In the genomic region with DNA sequence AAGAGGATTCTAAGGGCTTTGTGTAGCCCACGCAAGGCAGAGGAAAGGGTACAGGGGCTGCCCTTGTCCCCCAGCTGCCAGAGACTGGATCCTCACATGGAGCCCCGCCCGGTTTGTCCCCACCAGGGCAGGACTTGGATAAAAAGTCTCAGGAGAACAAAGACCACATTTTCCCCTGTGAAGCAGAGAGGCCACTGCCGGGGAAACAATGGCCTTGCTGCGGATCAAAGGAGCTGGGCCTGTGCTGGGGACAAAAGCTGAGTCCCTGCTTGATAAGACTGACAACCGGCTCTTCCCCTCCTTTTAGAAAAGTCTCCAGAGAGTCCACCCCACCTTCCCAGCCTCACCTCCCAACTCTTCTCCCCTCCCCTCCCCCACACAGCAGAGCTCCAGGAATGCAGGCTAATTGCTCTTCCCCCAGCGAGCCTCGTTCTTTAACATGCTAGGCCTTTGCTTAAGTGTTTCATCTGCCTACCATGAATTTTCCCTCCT, we compare ENCODE assay signal across 16 cellular contexts.
A peak's percentile ranks its signal among the peaks of the same experiment; 100 is the strongest.
DNase-seq lines count a peak whose midpoint lies in the region; FAIRE-seq and TF ChIP-seq lines count a peak whose summit lies in the region.
"Had no signal": no experiment of that assay in that cellular context is flagged by ENCODE, and none has a peak within 500 bp of the region (broad histone marks: within the 10 kb centered on the region; RNA-seq: fewer than 3 reads in every experiment).

No MANE protein-coding gene starts in this region.

- H2AK5ac ChIP-seq in neuronal stem cell (ENCODE audit: low read depth, low read length) = no peak overlapping the region

- H2BK12ac ChIP-seq in neuronal stem cell (ENCODE audit: low read length) = no peak overlapping the region

- FAIRE-seq in astrocyte (lab: Jason Lieb, UNC) = no peak
- FAIRE-seq: TTC549 had no signal

- no peak overlapping the region for H3K23ac ChIP-seq in neuronal stem cell (ENCODE audit: low read depth, low read length, poor library complexity)

- H3K79me1 ChIP-seq in neuronal stem cell (ENCODE audit: low read depth, low read length) = no peaks in the 10 kb centered on the region

- H3K4me1 ChIP-seq in Caco-2 = peaks cover 75% of the 10 kb centered on the region
- H3K4me1 ChIP-seq in astrocyte (ENCODE audit: insufficient read depth, low read length) = no peaks in the 10 kb centered on the region
- H3K4me1 ChIP-seq in iPS-18a (ENCODE audit: control insufficient read depth, low read depth, low read length) = peaks cover 55% of the 10 kb centered on the region
- peaks cover 48 to 55% of the 10 kb centered on the region in 2 donors for H3K4me1 ChIP-seq in neuronal stem cell (ENCODE audit: control insufficient read depth in 2 of 2, insufficient read depth in 1 of 2, low read depth in 1 of 2, low read length in 2 of 2)
- peaks cover 17 to 67% (median 34%) of the 10 kb centered on the region in 3 donors for H3K4me1 ChIP-seq in esophagus squamous epithelium
- peaks cover 9% of the 10 kb centered on the region; the same call in 1 of the 2 replicates for H3K4me1 ChIP-seq in PC-9 (replicated peaks; ENCODE audit: insufficient read depth)

- H3K4me3 ChIP-seq in Caco-2 (ENCODE audit: low read depth, low read length) (no peak overlapping the region), astrocyte (ENCODE audit: insufficient read depth, low read depth, low read length) (no peak overlapping the region), iPS-18a (ENCODE audit: low read length) (peak overlapping the region; percentile 46), neuronal stem cell (ENCODE audit: low read length in 2 of 2) (no peak overlapping the region), esophagus squamous epithelium (no peak overlapping the region), PC-9 (no peak overlapping the region)
- H3K4me3 ChIP-seq: ascending aorta, SK-N-MC, thoracic aorta had no signal

- intact Hi-C loops in Caco-2 (cut with micrococcal nuclease; ENCODE audit: unreplicated experiment) = loop anchor here (2.0 to 5.0 kb wide), 2 partner anchors 14 to 40 kb away; no protein-coding TSS in a partner anchor
- intact Hi-C loops in activated T-helper 1 cell treated with anti-CD3 and anti-CD28 coated beads, Interleukin-12 subunit alpha, Interleukin-12 subunit beta, Interleukin-2, Interleukin-4 antibody, amounts not matched to agents 30 ng/mL and 10 ng/mL and 1 ng/mL, durations not matched to agents 14 hours and 24 hours and 36 hours (cut with micrococcal nuclease) = no loop called here
- intact Hi-C loops in esophagus squamous epithelium (cut with DNase I) = no loop called here
- intact Hi-C loops in PC-9 (cut with micrococcal nuclease; ENCODE audit: unreplicated experiment) = no loop called here

- H3K4me1 Mint-ChIP-seq in Caco-2 (ENCODE audit: low read depth, unreplicated experiment) (peaks cover 54% of the 10 kb centered on the region), astrocyte (ENCODE audit: low read depth, unreplicated experiment) (peaks cover 34% of the 10 kb centered on the region)
- no peaks in the 10 kb centered on the region for H3K4me1 Mint-ChIP-seq in activated T-helper 1 cell treated with anti-CD3 and anti-CD28 coated beads, Interleukin-12 subunit alpha, Interleukin-12 subunit beta, Interleukin-2, Interleukin-4 antibody, amounts not matched to agents 30 ng/mL and 10 ng/mL and 1 ng/mL, durations not matched to agents 14 hours and 24 hours and 36 hours (ENCODE audit: low read depth)

- no peak overlapping the region for H2BK120ac ChIP-seq in neuronal stem cell (ENCODE audit: low read depth, low read length)

- H3K4ac ChIP-seq in neuronal stem cell (ENCODE audit: low read length) = peak overlapping the region; percentile 10

- H3K9ac ChIP-seq in astrocyte (ENCODE audit: low read length) = no peak overlapping the region
- peak overlapping the region; percentile 59 for H3K9ac ChIP-seq in iPS-18a (ENCODE audit: low read length)
- H3K9ac ChIP-seq in neuronal stem cell (ENCODE audit: low read depth, low read length, poor library complexity) = no peak overlapping the region

- peak overlapping the region; percentile 8 for H2BK5ac ChIP-seq in neuronal stem cell (ENCODE audit: low read length)

- H3K9me3 Mint-ChIP-seq in Caco-2 (ENCODE audit: unreplicated experiment) (no peaks in the 10 kb centered on the region), astrocyte (ENCODE audit: unreplicated experiment) (no peaks in the 10 kb centered on the region)
- H3K9me3 Mint-ChIP-seq in activated T-helper 1 cell treated with anti-CD3 and anti-CD28 coated beads, Interleukin-12 subunit alpha, Interleukin-12 subunit beta, Interleukin-2, Interleukin-4 antibody, amounts not matched to agents 30 ng/mL and 10 ng/mL and 1 ng/mL, durations not matched to agents 14 hours and 24 hours and 36 hours = no peaks in the 10 kb centered on the region
- H3K9me3 Mint-ChIP-seq: activated CD8-positive, alpha-beta T cell treated with anti-CD3 and anti-CD28 coated beads for 36 hours; activated T-helper 2 cell treated with anti-CD3 and anti-CD28 coated beads, Interferon-gamma antibody, Interleukin-2, Interleukin-4, amounts not matched to agents 10 μg/mL and 5 μg/mL and 100 μg/mL, durations not matched to agents 14 hours and 24 hours and 36 hours; dendritic cell treated with granulocyte-macrophage colony-stimulating factor and Interleukin-4, amounts not matched to agents 40 ng/mL and 50 ng/mL, for 4 days had no signal

- H3K79me2 ChIP-seq in astrocyte (ENCODE audit: insufficient read depth, low read length) (no peaks in the 10 kb centered on the region), PC-9 (ENCODE audit: low read depth) (no peaks in the 10 kb centered on the region)

- H3F3A ChIP-seq in PC-9 (ENCODE audit: insufficient read depth, low read depth) = no peaks in the 10 kb centered on the region

- H3K27me3 Mint-ChIP-seq in Caco-2 (ENCODE audit: insufficient read depth, unreplicated experiment) (no peaks in the 10 kb centered on the region), astrocyte (ENCODE audit: low read depth, unreplicated experiment) (peaks cover 17% of the 10 kb centered on the region)
- H3K27me3 Mint-ChIP-seq in activated T-helper 1 cell treated with anti-CD3 and anti-CD28 coated beads, Interleukin-12 subunit alpha, Interleukin-12 subunit beta, Interleukin-2, Interleukin-4 antibody, amounts not matched to agents 30 ng/mL and 10 ng/mL and 1 ng/mL, durations not matched to agents 14 hours and 24 hours and 36 hours (ENCODE audit: insufficient read depth) = peaks cover 3% of the 10 kb centered on the region
- H3K27me3 Mint-ChIP-seq: activated CD8-positive, alpha-beta T cell treated with anti-CD3 and anti-CD28 coated beads for 36 hours had no signal

- peaks cover 14% of the 10 kb centered on the region for H3K36me3 Mint-ChIP-seq in Caco-2 (ENCODE audit: insufficient read depth, unreplicated experiment)
- no peaks in the 10 kb centered on the region for H3K36me3 Mint-ChIP-seq in astrocyte (ENCODE audit: low read depth, unreplicated experiment)
- no peaks in the 10 kb centered on the region for H3K36me3 Mint-ChIP-seq in activated T-helper 1 cell treated with anti-CD3 and anti-CD28 coated beads, Interleukin-12 subunit alpha, Interleukin-12 subunit beta, Interleukin-2, Interleukin-4 antibody, amounts not matched to agents 30 ng/mL and 10 ng/mL and 1 ng/mL, durations not matched to agents 14 hours and 24 hours and 36 hours (ENCODE audit: low read depth)

- H2AFZ ChIP-seq in astrocyte (ENCODE audit: low read depth, low read length) (no peak overlapping the region), neuronal stem cell (ENCODE audit: low read length) (no peak overlapping the region), PC-9 (no peak overlapping the region)

- H4K8ac ChIP-seq in neuronal stem cell (ENCODE audit: low read depth, low read length) = no peak overlapping the region

- H3K4me3 Mint-ChIP-seq in Caco-2 (ENCODE audit: unreplicated experiment) (peak overlapping the region; percentile 42), astrocyte (ENCODE audit: unreplicated experiment) (no peak overlapping the region)
- no peak overlapping the region for H3K4me3 Mint-ChIP-seq in activated T-helper 1 cell treated with anti-CD3 and anti-CD28 coated beads, Interleukin-12 subunit alpha, Interleukin-12 subunit beta, Interleukin-2, Interleukin-4 antibody, amounts not matched to agents 30 ng/mL and 10 ng/mL and 1 ng/mL, durations not matched to agents 14 hours and 24 hours and 36 hours
- H3K4me3 Mint-ChIP-seq: activated CD8-positive, alpha-beta T cell treated with anti-CD3 and anti-CD28 coated beads for 36 hours; dendritic cell treated with granulocyte-macrophage colony-stimulating factor and Interleukin-4, amounts not matched to agents 40 ng/mL and 50 ng/mL, for 4 days had no signal

- H3K36me3 ChIP-seq in Caco-2 (ENCODE audit: control insufficient read depth, insufficient read depth, low read length) (no peaks in the 10 kb centered on the region), astrocyte (ENCODE audit: insufficient read depth, low read length) (no peaks in the 10 kb centered on the region), iPS-18a (ENCODE audit: control insufficient read depth, low read depth, low read length) (no peaks in the 10 kb centered on the region), neuronal stem cell (replicated peaks in 1 of 2; ENCODE audit: control insufficient read depth in 2 of 2, insufficient read depth in 2 of 2, low read length in 2 of 2) (no peaks in the 10 kb centered on the region), esophagus squamous epithelium (no peaks in the 10 kb centered on the region), PC-9 (ENCODE audit: low read depth) (no peaks in the 10 kb centered on the region)
- H3K36me3 ChIP-seq: ascending aorta, thoracic aorta had no signal

- H3K9me3 ChIP-seq in Caco-2 (no peaks in the 10 kb centered on the region), astrocyte (ENCODE audit: insufficient read depth, low read depth, low read length) (no peaks in the 10 kb centered on the region), iPS-18a (ENCODE audit: control insufficient read depth, low read depth, low read length) (no peaks in the 10 kb centered on the region), neuronal stem cell (replicated peaks in 1 of 2; ENCODE audit: control insufficient read depth in 2 of 2, insufficient read depth in 1 of 2, low read depth in 1 of 2, low read length in 2 of 2) (no peaks in the 10 kb centered on the region), esophagus squamous epithelium (no peaks in the 10 kb centered on the region), PC-9 (ENCODE audit: insufficient read depth, low read depth) (no peaks in the 10 kb centered on the region)
- H3K9me3 ChIP-seq: ascending aorta, thoracic aorta had no signal

- DNase-seq in Caco-2 (peak; percentile 68 to 86), astrocyte (ENCODE audit: low read depth) (no peak), neuronal stem cell (ENCODE audit: low spot score) (peak; percentile 88), esophagus squamous epithelium (lab: John Stamatoyannopoulos, UW) (no peak), PC-9 (no peak), NCI-H526 (lab: John Stamatoyannopoulos, UW) (no peak)
- DNase-seq in activated T-helper 1 cell treated with anti-CD3 and anti-CD28 coated beads, Interleukin-12 subunit alpha, Interleukin-12 subunit beta, Interleukin-2, Interleukin-4 antibody, amounts not matched to agents 30 ng/mL and 10 ng/mL and 1 ng/mL, durations not matched to agents 14 hours and 24 hours and 36 hours (ENCODE audit: low spot score) = no peak
- DNase-seq: activated CD8-positive, alpha-beta T cell treated with anti-CD3 and anti-CD28 coated beads for 36 hours; NCI-H1694 treated with DMSO at 0.1 percent for 48 hours had no signal

- no peak overlapping the region for H3K14ac ChIP-seq in neuronal stem cell (ENCODE audit: low read length)

- H3K18ac ChIP-seq in neuronal stem cell (ENCODE audit: low read length) = no peak overlapping the region

- POLR2A ChIA-PET in Caco-2 (lab: Charles Lee) (interaction anchor here (0.7 kb wide), 1 partner anchor 40 kb away, joined by 5 read pairs; no protein-coding TSS in a partner anchor), PC-9 (lab: Charles Lee; ENCODE audit: unreplicated experiment) (no interaction called here)

- no peaks in the 10 kb centered on the region for H4K20me1 ChIP-seq in astrocyte (ENCODE audit: insufficient read depth, low read length)
- no peaks in the 10 kb centered on the region for H4K20me1 ChIP-seq in PC-9 (ENCODE audit: insufficient read depth)

- no peaks in the 10 kb centered on the region for H3K9me2 ChIP-seq in PC-9 (ENCODE audit: insufficient read depth)

- no peak for TF ChIP-seq CTCF in Caco-2 (IDR thresholded peaks at IDR 0.05; ENCODE audit: insufficient read depth in 1 of 2, low read depth in 1 of 2, low read length in 1 of 2, severe bottlenecking in 1 of 2, unreplicated experiment in 1 of 2)
- no peak for TF ChIP-seq CTCF in astrocyte (IDR thresholded peaks at IDR 0.05; ENCODE audit: insufficient read depth, low read depth, low read length)
- TF ChIP-seq CTCF in esophagus squamous epithelium (IDR thresholded peaks at IDR 0.05) = no peak
- TF ChIP-seq CTCF in PC-9 (conservative IDR thresholded peaks at IDR 0.05) = no peak

- peak overlapping the region; percentile 92 for H3K27ac Mint-ChIP-seq in Caco-2 (ENCODE audit: unreplicated experiment)
- H3K27ac Mint-ChIP-seq in astrocyte (ENCODE audit: unreplicated experiment) = peak overlapping the region; percentile 12
- H3K27ac Mint-ChIP-seq in activated T-helper 1 cell treated with anti-CD3 and anti-CD28 coated beads, Interleukin-12 subunit alpha, Interleukin-12 subunit beta, Interleukin-2, Interleukin-4 antibody, amounts not matched to agents 30 ng/mL and 10 ng/mL and 1 ng/mL, durations not matched to agents 14 hours and 24 hours and 36 hours = no peak overlapping the region
- H3K27ac Mint-ChIP-seq: activated CD8-positive, alpha-beta T cell treated with anti-CD3 and anti-CD28 coated beads for 36 hours; activated T-helper 2 cell treated with anti-CD3 and anti-CD28 coated beads, Interferon-gamma antibody, Interleukin-2, Interleukin-4, amounts not matched to agents 10 μg/mL and 5 μg/mL and 100 μg/mL, durations not matched to agents 14 hours and 24 hours and 36 hours; dendritic cell treated with granulocyte-macrophage colony-stimulating factor and Interleukin-4, amounts not matched to agents 40 ng/mL and 50 ng/mL, for 4 days had no signal

- WGBS in neuronal stem cell (ENCODE audit: extremely low coverage in 2 of 2, insufficient read length in 2 of 2, insufficient replicate concordance in 1 of 2), 2 donors = no CpG with 5 or more reads among the region's 8 CpGs
- 84 to 85% methylated on average over 6 to 7 of the region's 8 CpGs for WGBS in esophagus squamous epithelium, 2 donors

- H3K27me3 ChIP-seq in Caco-2 (replicated peaks; ENCODE audit: control insufficient read depth, insufficient read depth, low read length) = no peaks in the 10 kb centered on the region
- no peaks in the 10 kb centered on the region for H3K27me3 ChIP-seq in astrocyte (ENCODE audit: insufficient read depth, low read length)
- H3K27me3 ChIP-seq in iPS-18a (ENCODE audit: control insufficient read depth, insufficient read depth, low read length) = peaks cover 27% of the 10 kb centered on the region
- no peaks in the 10 kb centered on the region for H3K27me3 ChIP-seq in neuronal stem cell (ENCODE audit: control insufficient read depth in 3 of 3, insufficient read depth in 3 of 3, low read depth in 1 of 3, low read length in 3 of 3)
- no peaks in the 10 kb centered on the region for H3K27me3 ChIP-seq in esophagus squamous epithelium
- H3K27me3 ChIP-seq in PC-9 (ENCODE audit: insufficient read depth, low read depth) = no peaks in the 10 kb centered on the region
- H3K27me3 ChIP-seq: ascending aorta had no signal

- no TSS peak for BruUV-seq in Caco-2 (replicated peaks; lab: Mats Ljungman, UMichigan)
- BruUV-seq in PC-9 (replicated peaks; lab: Mats Ljungman, UMichigan) = no TSS peak

- no peak overlapping the region for H4K91ac ChIP-seq in neuronal stem cell (ENCODE audit: low read depth, low read length, poor library complexity)

- no peak overlapping the region for H2BK15ac ChIP-seq in neuronal stem cell (ENCODE audit: low read length)

- no peak for TF ChIP-seq POLR2A in esophagus squamous epithelium (IDR thresholded peaks at IDR 0.05)

- H3K4me2 ChIP-seq in astrocyte (ENCODE audit: low read length) (no peak overlapping the region), neuronal stem cell (ENCODE audit: insufficient read depth, low read length, poor library complexity, severe bottlenecking) (peak overlapping the region; percentile 25), PC-9 (no peak overlapping the region)

- CTCF ChIA-PET in Caco-2 (lab: Charles Lee) = no interaction called here
- CTCF ChIA-PET in PC-9 (lab: Charles Lee) = no interaction called here

- H3K27ac ChIP-seq in astrocyte (ENCODE audit: low read depth, low read length) (no peak overlapping the region), iPS-18a (ENCODE audit: low read length) (peak overlapping the region; percentile 69), neuronal stem cell (replicated peaks; ENCODE audit: low read length) (peak overlapping the region; percentile 96), esophagus squamous epithelium (no peak overlapping the region), PC-9 (no peak overlapping the region)
- H3K27ac ChIP-seq: ascending aorta, SK-N-MC, thoracic aorta had no signal

Comparison
In these comparisons a context has a peak if more than half of its experiments do, and no peak if none do; other contexts are left out.
1. DNase-seq: peak in Caco-2 (2 of 2) and neuronal stem cell (single experiment); none in astrocyte (single experiment), activated T-helper 1 cell treated with anti-CD3 and anti-CD28 coated beads, Interleukin-12 subunit alpha, Interleukin-12 subunit beta, Interleukin-2, Interleukin-4 antibody, amounts not matched to agents 30 ng/mL and 10 ng/mL and 1 ng/mL, durations not matched to agents 14 hours and 24 hours and 36 hours (single experiment), esophagus squamous epithelium (single experiment), PC-9 (0 of 2) and NCI-H526 (0 of 2).
2. H3K27ac ChIP-seq: peak in iPS-18a (single experiment) and neuronal stem cell (single experiment); none in astrocyte (single experiment), esophagus squamous epithelium (0 of 4) and PC-9 (single experiment).